In the genomic region with DNA sequence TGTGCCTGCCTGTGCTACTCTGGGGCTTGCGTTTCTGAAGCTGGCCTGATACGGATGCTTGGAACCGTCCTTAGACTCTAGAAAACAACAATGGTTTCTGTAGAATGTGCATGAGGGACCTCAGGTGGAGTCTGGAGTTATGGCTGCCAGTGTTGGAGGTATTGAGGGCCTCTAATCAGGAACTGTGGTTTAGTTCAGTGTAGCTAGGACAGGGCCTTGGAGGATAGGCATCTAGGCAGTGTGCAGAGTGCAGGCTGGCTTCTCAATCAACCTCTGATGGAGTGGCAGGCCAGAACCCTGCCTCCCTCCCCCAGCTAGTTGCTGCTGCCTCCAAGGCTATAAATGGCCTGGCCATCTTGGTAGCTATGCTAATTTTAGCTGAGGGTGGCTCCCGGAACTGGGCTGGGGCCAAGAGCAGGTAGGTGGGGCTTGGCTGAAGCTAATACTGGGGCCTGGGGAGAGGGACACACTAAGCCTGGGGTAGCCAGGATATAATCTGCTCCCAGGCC, we compare ENCODE assay signal across 8 cellular contexts. TPM values are rescaled to one million over a fixed set of nuclear protein-coding genes. Genes with fewer than 3 reads are reported as not detected.
DNase-seq lines count a peak whose midpoint lies in the region; ATAC-seq, FAIRE-seq and TF ChIP-seq lines count a peak whose summit lies in the region.

No MANE protein-coding gene starts in this region.

- no peaks in the 10 kb centered on the region for H3K27me3 ChIP-seq in K562 (ENCODE audit: control insufficient read depth in 2 of 2, insufficient read depth in 2 of 2, low read length in 2 of 2)
- H3K27me3 ChIP-seq in rectal smooth muscle tissue (ENCODE audit: control insufficient read depth, insufficient read depth, low read length): no peaks in the 10 kb centered on the region

- H3K4me3 ChIP-seq in K562 (peak overlapping the region; percentile 23), rectal smooth muscle tissue (ENCODE audit: low read length) (peak overlapping the region; percentile 40)

- H3K4me1 ChIP-seq in K562 (replicated peaks in 1 of 2; ENCODE audit: control insufficient read depth in 2 of 2, insufficient read depth in 2 of 2, low read length in 2 of 2) (peaks cover 32 to 49% of the 10 kb centered on the region in 2 experiments), rectal smooth muscle tissue (ENCODE audit: control insufficient read depth, insufficient read depth, low read length) (peaks cover 27% of the 10 kb centered on the region)

- H3K9me3 ChIP-seq in K562 (replicated peaks; ENCODE audit: control insufficient read depth, insufficient read depth, low read depth, low read length): no peaks in the 10 kb centered on the region

- 0 out of 2 replicates have a peak overlapping the region, but pooled peaks have one; percentile 10 for H2AFZ ChIP-seq in K562 (ENCODE audit: low read depth, low read length)

- ATAC-seq in HG03575 (IDR thresholded peaks at IDR 0.05; ENCODE audit: extremely low read depth, insufficient number of reproducible peaks, low FRiP score, unreplicated experiment) (peak; percentile 32), K562 (peak; percentile 63)

- H3K27ac ChIP-seq in K562 (ENCODE audit: extremely low read depth, low read depth, low read length) (peak overlapping the region; percentile 69), rectal smooth muscle tissue (ENCODE audit: low read depth, low read length) (peak overlapping the region; percentile 42)

- TF ChIP-seq CTCF in CD14-positive monocyte (IDR thresholded peaks at IDR 0.05): no peak
- TF ChIP-seq CTCF in K562 (IDR thresholded peaks at IDR 0.05 in 2 of 3, conservative IDR thresholded peaks at IDR 0.05 in 1 of 3; ENCODE audit: insufficient read depth in 2 of 3, low read depth in 1 of 3, low read length in 3 of 3): no peak
- no peak for TF ChIP-seq CTCF in nephron progenitor cell (IDR thresholded peaks at IDR 0.05)

- H3K27ac Mint-ChIP-seq in CD14-positive monocyte (peak overlapping the region in 4 of 7 donors; percentile 10 to 83 (median 30)), nephron progenitor cell (no peak overlapping the region)

- TF ChIP-seq POLR2A in K562 (conservative IDR thresholded peaks at IDR 0.05): no peak

- H3K4me1 Mint-ChIP-seq in CD14-positive monocyte (peaks cover 72% of the 10 kb centered on the region), nephron progenitor cell (peaks cover 59% of the 10 kb centered on the region)

- POLR2A ChIA-PET in K562 (lab: Yijun Ruan, JAX): interaction anchor here (0.7 to 3.9 kb wide), 5 partner anchors 10 to 194 kb away, joined by 3 to 32 read pairs (median 4); no protein-coding TSS in a partner anchor

- peak overlapping the region; percentile 42 to 48 for H3K4me3 Mint-ChIP-seq in CD14-positive monocyte
- no peak overlapping the region for H3K4me3 Mint-ChIP-seq in nephron progenitor cell

- H3K9me3 Mint-ChIP-seq in CD14-positive monocyte (no peaks in the 10 kb centered on the region), nephron progenitor cell (no peaks in the 10 kb centered on the region)

- WGBS in K562 (ENCODE audit: insufficient coverage, low coverage, missing lambda C conversion rate): 10% methylated on average over 4 of the region's 4 CpGs

- H3K36me3 Mint-ChIP-seq in CD14-positive monocyte (peaks cover 8 to 21% of the 10 kb centered on the region in 2 donors), nephron progenitor cell (ENCODE audit: low read depth) (peaks cover 5% of the 10 kb centered on the region)

- TF ChIP-seq RAD21 in K562 (CRISPR knock-in tag; conservative IDR thresholded peaks at IDR 0.05 in 1 of 2, IDR thresholded peaks at IDR 0.05 in 1 of 2): no peak

- no peaks in the 10 kb centered on the region for H3K9me1 ChIP-seq in K562 (ENCODE audit: control insufficient read depth, insufficient read depth, low read length)

- peak overlapping the region; percentile 82 for H3K4me2 ChIP-seq in K562 (ENCODE audit: insufficient read depth, low read length)

- CTCF ChIA-PET in K562 (lab: Yijun Ruan, JAX; ENCODE audit: low intra/inter-chr PET ratio): no interaction called here

- no TSS peak for BruUV-seq in K562 (replicated peaks; lab: Mats Ljungman, UMichigan)

- no peak for TF ChIP-seq EP300 in K562 (IDR thresholded peaks at IDR 0.05; ENCODE audit: low read length)

- in situ Hi-C loops in K562 (cut with MboI): no loop called here

- H3K9ac ChIP-seq in K562 (ENCODE audit: insufficient read depth in 1 of 2, low read depth in 2 of 2, low read length in 2 of 2): peak overlapping the region; percentile 57 to 77; a peak in 3 of 4 replicates
- H3K9ac ChIP-seq in rectal smooth muscle tissue (ENCODE audit: low read length): no peak overlapping the region

- DNase-seq in CD14-positive monocyte (ENCODE audit: low spot score): no peak
- no peak for DNase-seq in GM19239 (ENCODE audit: insufficient read length, low spot score)
- peak; percentile 53 to 87 (median 68) for DNase-seq in K562 (ENCODE audit: extremely low read depth in 1 of 4, low spot score in 3 of 4)
- DNase-seq in HCEC 1CT: no peak
- DNase-seq in MV-4-11 (lab: John Stamatoyannopoulos, UW): no peak
- no peak for DNase-seq in nephron progenitor cell

- H4K20me1 ChIP-seq in K562 (replicated peaks; ENCODE audit: control insufficient read depth, insufficient read depth, low read length): no peaks in the 10 kb centered on the region

- FAIRE-seq in GM19239 (lab: Jason Lieb, UNC) (peak; percentile 95), K562 (lab: Jason Lieb, UNC) (peak; percentile 73)

- intact Hi-C loops in CD14-positive monocyte (cut with micrococcal nuclease): loop anchor here (2.0 to 5.0 kb wide), 4 partner anchors 13 to 103 kb away; no protein-coding TSS in a partner anchor
- intact Hi-C loops in K562 (cut with micrococcal nuclease): loop anchor here (5.0 kb wide), 1 partner anchor 33 kb away; no protein-coding TSS in a partner anchor

- H3K36me3 ChIP-seq in K562 (ENCODE audit: control insufficient read depth, insufficient read depth, low read length) (no peaks in the 10 kb centered on the region), rectal smooth muscle tissue (ENCODE audit: control insufficient read depth, insufficient read depth, low read length) (no peaks in the 10 kb centered on the region)

- peaks cover 90% of the 10 kb centered on the region for H3K79me2 ChIP-seq in K562 (ENCODE audit: control insufficient read depth, insufficient read depth, low read length)

- H3K27me3 Mint-ChIP-seq in CD14-positive monocyte (ENCODE audit: low read depth in 3 of 3): no peaks in the 10 kb centered on the region
- peaks cover 1% of the 10 kb centered on the region for H3K27me3 Mint-ChIP-seq in nephron progenitor cell (ENCODE audit: low read depth, poor library complexity)

RNA-seq across cellular contexts. Expression of gene STIM1, which starts 4.0 kb away (rescaled TPM):
- 10 to 100 TPM; 14.0 to 21.0 TPM for polyA plus RNA-seq in CD14-positive monocyte
- 148 and 250 TPM in 2 replicates for total RNA-seq in K562 (2011; cell fraction: chromatin; rRNA removed; ENCODE audit: low replicate concordance)
- total RNA-seq in K562 (2011; cell fraction: nucleolus; rRNA removed): 183 and 205 TPM in 2 replicates
- 147 and 198 TPM in 2 replicates for total RNA-seq in K562 (2011; cell fraction: nucleoplasm; rRNA removed)
- total RNA-seq in K562 (2014; rRNA removed): 22.1 and 23.9 TPM in 2 replicates
- total RNA-seq in K562 (2014; rRNA removed; fragmentation: Illumina TruSeq; extraction: Trizol): 25.8 and 28.2 TPM in 2 replicates
- 18.3 and 20.6 TPM in 2 replicates for total RNA-seq in K562 (2015; rRNA removed; fragmentation: Illumina TruSeq; extraction: Trizol)
- 50.4 and 50.5 TPM in 2 replicates for total RNA-seq in K562 (2021)
- 30.2 and 42.1 TPM in 2 replicates for polyA plus RNA-seq in K562 (2011; rRNA removed)
- 32.2 and 32.4 TPM in 2 replicates for polyA plus RNA-seq in K562 (2011; cell fraction: cytosol; rRNA removed)
- polyA plus RNA-seq in K562 (2011; cell fraction: nucleus; rRNA removed): 47.0 and 55.3 TPM in 2 replicates
- polyA plus RNA-seq in K562 (2012): 55.9 and 67.3 TPM in 2 replicates
- 38.8 and 39.1 TPM in 2 replicates for polyA plus RNA-seq in K562 (2014; fragmentation: Illumina TruSeq; extraction: Trizol)
- 1 to 10 TPM; 7.7 to 8.0 TPM for polyA plus RNA-seq in K562 (2014; fragmentation: Nextera tagmentation; extraction: Ambion mirVana)
- 22.5 and 24.7 TPM in 2 replicates for polyA plus RNA-seq in K562 (2014; rRNA removed)
- 160 and 190 TPM in 2 replicates for polyA minus RNA-seq in K562 (2011; rRNA and poly(A)+ RNA removed)
- 46.1 and 63.4 TPM in 2 replicates for polyA minus RNA-seq in K562 (2011; cell fraction: cytosol; rRNA and poly(A)+ RNA removed)
- polyA minus RNA-seq in K562 (2011; cell fraction: nucleus; rRNA and poly(A)+ RNA removed): 30.4 and 55.1 TPM in 2 replicates

RNA-seq across cellular contexts. Expression of gene RHOG, which starts 18.7 kb away (rescaled TPM):
- polyA plus RNA-seq in CD14-positive monocyte: 100 to 1,000 TPM; 315 to 458 TPM
- 27.7 and 100.0 TPM in 2 replicates for total RNA-seq in K562 (2011; cell fraction: chromatin; rRNA removed; ENCODE audit: low replicate concordance)
- 89.7 and 100 TPM in 2 replicates for total RNA-seq in K562 (2011; cell fraction: nucleolus; rRNA removed)
- 70.6 and 86.3 TPM in 2 replicates for total RNA-seq in K562 (2011; cell fraction: nucleoplasm; rRNA removed)
- total RNA-seq in K562 (2014; rRNA removed): 80.3 and 117 TPM in 2 replicates
- 34.7 and 43.6 TPM in 2 replicates for total RNA-seq in K562 (2014; rRNA removed; fragmentation: Illumina TruSeq; extraction: Trizol)
- 70.0 and 71.8 TPM in 2 replicates for total RNA-seq in K562 (2015; rRNA removed; fragmentation: Illumina TruSeq; extraction: Trizol)
- 157 and 162 TPM in 2 replicates for total RNA-seq in K562 (2021)
- polyA plus RNA-seq in K562 (2011; rRNA removed): 112 and 121 TPM in 2 replicates
- polyA plus RNA-seq in K562 (2011; cell fraction: cytosol; rRNA removed): 199 and 423 TPM in 2 replicates
- 55.6 and 75.5 TPM in 2 replicates for polyA plus RNA-seq in K562 (2011; cell fraction: nucleus; rRNA removed)
- polyA plus RNA-seq in K562 (2012): 177 and 217 TPM in 2 replicates
- polyA plus RNA-seq in K562 (2014; fragmentation: Illumina TruSeq; extraction: Trizol): 153 and 223 TPM in 2 replicates
- polyA plus RNA-seq in K562 (2014; fragmentation: Nextera tagmentation; extraction: Ambion mirVana): 10 to 100 TPM; 22.6 to 36.8 TPM
- 134 and 159 TPM in 2 replicates for polyA plus RNA-seq in K562 (2014; rRNA removed)
- polyA minus RNA-seq in K562 (2011; rRNA and poly(A)+ RNA removed): 68.0 and 101 TPM in 2 replicates
- 169 and 173 TPM in 2 replicates for polyA minus RNA-seq in K562 (2011; cell fraction: cytosol; rRNA and poly(A)+ RNA removed)
- polyA minus RNA-seq in K562 (2011; cell fraction: nucleus; rRNA and poly(A)+ RNA removed): 39.9 and 49.1 TPM in 2 replicates

RNA-seq across cellular contexts. Expression of gene PGAP2, which starts 51.1 kb away (rescaled TPM):
- polyA plus RNA-seq in CD14-positive monocyte (1 to 10 TPM; 5.8 to 6.8 TPM), K562 (2011; rRNA removed) (47.2 and 57.2 TPM in 2 replicates), K562 (2014; fragmentation: Illumina TruSeq; extraction: Trizol) (46.4 and 49.7 TPM in 2 replicates), K562 (2014; fragmentation: Nextera tagmentation; extraction: Ambion mirVana) (10 to 100 TPM; 33.7 to 40.0 TPM), K562 (2014; rRNA removed) (31.8 and 34.9 TPM in 2 replicates)
- total RNA-seq in K562 (2011; cell fraction: chromatin; rRNA removed; ENCODE audit: low replicate concordance): 52.9 and 128 TPM in 2 replicates
- 70.0 and 81.9 TPM in 2 replicates for total RNA-seq in K562 (2011; cell fraction: nucleolus; rRNA removed)
- total RNA-seq in K562 (2011; cell fraction: nucleoplasm; rRNA removed): 77.8 and 87.7 TPM in 2 replicates
- total RNA-seq in K562 (2014; rRNA removed) (17.9 and 26.9 TPM in 2 replicates), K562 (2014; rRNA removed; fragmentation: Illumina TruSeq; extraction: Trizol) (18.4 and 20.2 TPM in 2 replicates), K562 (2015; rRNA removed; fragmentation: Illumina TruSeq; extraction: Trizol) (20.6 and 22.7 TPM in 2 replicates), K562 (2021) (35.2 and 38.0 TPM in 2 replicates)
- polyA plus RNA-seq in K562 (2011; cell fraction: cytosol; rRNA removed): 61.2 and 89.0 TPM in 2 replicates
- polyA plus RNA-seq in K562 (2011; cell fraction: nucleus; rRNA removed): 177 and 185 TPM in 2 replicates
- 38.5 and 43.9 TPM in 2 replicates for polyA plus RNA-seq in K562 (2012)
- 32.7 and 40.7 TPM in 2 replicates for polyA minus RNA-seq in K562 (2011; rRNA and poly(A)+ RNA removed)
- polyA minus RNA-seq in K562 (2011; cell fraction: cytosol; rRNA and poly(A)+ RNA removed): 16.9 and 30.9 TPM in 2 replicates
- 18.3 and 23.0 TPM in 2 replicates for polyA minus RNA-seq in K562 (2011; cell fraction: nucleus; rRNA and poly(A)+ RNA removed)

Comparison
In these comparisons a context has a peak if more than half of its experiments do, and no peak if none do; other contexts are left out.
1. DNase-seq: peak in K562 (4 of 4); none in CD14-positive monocyte (single experiment), GM19239 (single experiment), HCEC 1CT (single experiment), MV-4-11 (single experiment) and nephron progenitor cell (single experiment).
2. RNA of gene PGAP2, which starts 51.1 kb away (polyA plus RNA-seq): 31.8 to 185 TPM in K562; 5.8 to 6.8 TPM in CD14-positive monocyte; every median in the first group is over 4 times any median in the second.